11 cellular contexts compared by ENCODE assay signal in genomic region chr1:227343727-227344551, GRCh38. TPM values are rescaled to one million over a fixed set of nuclear protein-coding genes. Genes with fewer than 3 reads are reported as not detected.
A peak's percentile ranks its signal among the peaks of the same experiment; 100 is the strongest.
DNase-seq lines count a peak whose midpoint lies in the region; ATAC-seq and TF ChIP-seq lines count a peak whose summit lies in the region.
"Had no signal": no experiment of that assay in that cellular context is flagged by ENCODE, and none has a peak within 500 bp of the region (broad histone marks: within the 10 kb centered on the region; RNA-seq: fewer than 3 reads in every experiment).

No MANE protein-coding gene starts in this region.

- H3K9me3 ChIP-seq in adipocyte (ENCODE audit: control insufficient read depth, low read length) (no peaks in the 10 kb centered on the region), gastroesophageal sphincter (peaks cover 0 to 10% (median 0%) of the 10 kb centered on the region in 3 donors), thyroid gland (no peaks in the 10 kb centered on the region)

- ATAC-seq in gastroesophageal sphincter = peak; percentile 96
- no peak for ATAC-seq in activated CD8-positive, alpha-beta T cell treated with anti-CD3 and anti-CD28 coated beads for 36 hours

- H3K4me1 ChIP-seq in adipocyte (ENCODE audit: control insufficient read depth, insufficient read depth, low read length) = peaks cover 16% of the 10 kb centered on the region
- peaks cover 0 to 5% (median 0%) of the 10 kb centered on the region in 3 donors for H3K4me1 ChIP-seq in gastroesophageal sphincter
- H3K4me1 ChIP-seq in thyroid gland = no peaks in the 10 kb centered on the region

- peak overlapping the region; percentile 71 for H3K9ac ChIP-seq in adipocyte (ENCODE audit: low read length)

- intact Hi-C loops in thyroid gland (cut with DNase I) = no loop called here
- intact Hi-C loops in activated CD8-positive, alpha-beta T cell treated with anti-CD3 and anti-CD28 coated beads for 36 hours (cut with micrococcal nuclease) = no loop called here

- peaks cover 1% of the 10 kb centered on the region for H3K27me3 Mint-ChIP-seq in activated CD8-positive, alpha-beta T cell treated with anti-CD3 and anti-CD28 coated beads for 36 hours

- no peaks in the 10 kb centered on the region for H3K36me3 Mint-ChIP-seq in activated CD8-positive, alpha-beta T cell treated with anti-CD3 and anti-CD28 coated beads for 36 hours (ENCODE audit: low read depth)

- peak overlapping the region in 1 of 4 donors; percentile 7 for H3K27ac ChIP-seq in gastroesophageal sphincter
- H3K27ac ChIP-seq in thyroid gland = no peak overlapping the region

- H3K4me3 Mint-ChIP-seq in activated CD8-positive, alpha-beta T cell treated with anti-CD3 and anti-CD28 coated beads for 36 hours = no peak overlapping the region
- H3K4me3 Mint-ChIP-seq: activated T-helper 1 cell treated with anti-CD3 and anti-CD28 coated beads, Interleukin-12 subunit alpha, Interleukin-12 subunit beta, Interleukin-2, Interleukin-4 antibody, amounts not matched to agents 30 ng/mL and 10 ng/mL and 1 ng/mL, durations not matched to agents 14 hours and 24 hours and 36 hours had no signal

- CTCF ChIA-PET in activated CD8-positive, alpha-beta T cell treated with anti-CD3 and anti-CD28 coated beads for 36 hours (lab: Charles Lee) = no interaction called here

- no peak overlapping the region for H3K27ac Mint-ChIP-seq in activated CD8-positive, alpha-beta T cell treated with anti-CD3 and anti-CD28 coated beads for 36 hours
- H3K27ac Mint-ChIP-seq: activated T-helper 1 cell treated with anti-CD3 and anti-CD28 coated beads, Interleukin-12 subunit alpha, Interleukin-12 subunit beta, Interleukin-2, Interleukin-4 antibody, amounts not matched to agents 30 ng/mL and 10 ng/mL and 1 ng/mL, durations not matched to agents 14 hours and 24 hours and 36 hours had no signal

- TF ChIP-seq EP300 in gastroesophageal sphincter (IDR thresholded peaks at IDR 0.05) = no peak

- H3K4me1 Mint-ChIP-seq in activated CD8-positive, alpha-beta T cell treated with anti-CD3 and anti-CD28 coated beads for 36 hours (ENCODE audit: low read depth) = no peaks in the 10 kb centered on the region

- no peaks in the 10 kb centered on the region for H3K9me3 Mint-ChIP-seq in activated CD8-positive, alpha-beta T cell treated with anti-CD3 and anti-CD28 coated beads for 36 hours
- H3K9me3 Mint-ChIP-seq: activated T-helper 1 cell treated with anti-CD3 and anti-CD28 coated beads, Interleukin-12 subunit alpha, Interleukin-12 subunit beta, Interleukin-2, Interleukin-4 antibody, amounts not matched to agents 30 ng/mL and 10 ng/mL and 1 ng/mL, durations not matched to agents 14 hours and 24 hours and 36 hours had no signal

- POLR2A ChIA-PET in activated CD8-positive, alpha-beta T cell treated with anti-CD3 and anti-CD28 coated beads for 36 hours (lab: Charles Lee) = no interaction called here

- no peak for TF ChIP-seq CTCF in HFF-Myc (IDR thresholded peaks at IDR 0.05; ENCODE audit: low read depth, low read length, missing control alignments)
- TF ChIP-seq CTCF in gastroesophageal sphincter (IDR thresholded peaks at IDR 0.05) = no peak
- TF ChIP-seq CTCF in thyroid gland (IDR thresholded peaks at IDR 0.05) = no peak
- no peak for TF ChIP-seq CTCF in activated CD8-positive, alpha-beta T cell treated with anti-CD3 and anti-CD28 coated beads for 36 hours (IDR thresholded peaks at IDR 0.05)

- no peak for TF ChIP-seq POLR2A in gastroesophageal sphincter (IDR thresholded peaks at IDR 0.05)
- no peak for TF ChIP-seq POLR2A in thyroid gland (IDR thresholded peaks at IDR 0.05)

- peak; percentile 44 for DNase-seq in HFF-Myc (ENCODE audit: extremely low read depth, low read depth)
- DNase-seq in adipocyte (ENCODE audit: low read depth) = peak; percentile 90
- peak; percentile 21 for DNase-seq in smooth muscle cell of the brain vasculature (ENCODE audit: low read depth, low spot score)
- no peak for DNase-seq in SK-N-DZ (ENCODE audit: low spot score)
- no peak for DNase-seq in activated CD4-positive, alpha-beta T cell treated with anti-CD3 and anti-CD28 coated beads for 4 hours
- no peak for DNase-seq in thyroid gland
- DNase-seq in activated CD8-positive, alpha-beta T cell treated with anti-CD3 and anti-CD28 coated beads for 36 hours = no peak
- DNase-seq: NCI-H526 treated with DMSO at 0.1 percent for 48 hours, T1000 had no signal

- H3K4me3 ChIP-seq in HFF-Myc (replicated peaks; ENCODE audit: low read depth, low read length) = no peak overlapping the region
- H3K4me3 ChIP-seq in adipocyte (ENCODE audit: low read length) = peak overlapping the region; percentile 48
- H3K4me3 ChIP-seq in gastroesophageal sphincter = no peak overlapping the region
- no peak overlapping the region for H3K4me3 ChIP-seq in thyroid gland (replicated peaks in 1 of 3)

- H3K36me3 ChIP-seq in adipocyte (ENCODE audit: control insufficient read depth, insufficient read depth, low read length, severe bottlenecking) (no peaks in the 10 kb centered on the region), gastroesophageal sphincter (no peaks in the 10 kb centered on the region), thyroid gland (no peaks in the 10 kb centered on the region)

- H3K27me3 ChIP-seq in adipocyte (replicated peaks; ENCODE audit: control insufficient read depth, insufficient read depth, low read length) = no peaks in the 10 kb centered on the region
- H3K27me3 ChIP-seq in gastroesophageal sphincter = no peaks in the 10 kb centered on the region
- H3K27me3 ChIP-seq in thyroid gland = no peaks in the 10 kb centered on the region

- 26% methylated on average over 3 of the region's 3 CpGs for WGBS in gastroesophageal sphincter (ENCODE audit: low coverage in 1 of 2), 2 donors
- WGBS in thyroid gland, 2 donors = 45 to 49% methylated on average over 3 of the region's 3 CpGs

RNA-seq across cellular contexts. Expression of gene CDC42BPA, which starts 25.6 kb away (rescaled TPM):
- 10 to 100 TPM; 60.7 to 92.1 (median 74.1) TPM for total RNA-seq in gastroesophageal sphincter
- 9.0 and 10.0 TPM in 2 replicates for polyA plus RNA-seq in SK-N-DZ (2014; cell fraction: cytosol; rRNA removed)
- polyA plus RNA-seq in SK-N-DZ (2014; cell fraction: nucleus; rRNA removed) = 5.7 and 6.5 TPM in 2 replicates
- total RNA-seq in thyroid gland = 10 to 100 TPM; 25.0 to 50.0 (median 30.5) TPM
- 1 to 10 TPM; 1.8 to 2.1 TPM for total RNA-seq in activated CD8-positive, alpha-beta T cell treated with anti-CD3 and anti-CD28 coated beads for 36 hours

Comparison
In these comparisons a context has a peak if more than half of its experiments do, and no peak if none do; other contexts are left out.
1. DNase-seq: peak in HFF-Myc (single experiment), adipocyte (single experiment) and smooth muscle cell of the brain vasculature (single experiment); none in SK-N-DZ (single experiment), activated CD4-positive, alpha-beta T cell treated with anti-CD3 and anti-CD28 coated beads for 4 hours (0 of 2), thyroid gland (0 of 2) and activated CD8-positive, alpha-beta T cell treated with anti-CD3 and anti-CD28 coated beads for 36 hours (single experiment).
2. RNA of gene CDC42BPA, which starts 25.6 kb away (total RNA-seq): 60.7 to 92.1 TPM in gastroesophageal sphincter and 25.0 to 50.0 TPM in thyroid gland; 1.8 to 2.1 TPM in activated CD8-positive, alpha-beta T cell treated with anti-CD3 and anti-CD28 coated beads for 36 hours; every median in the first group is over 4 times any median in the second.